Comparison of ENCODE assay signal across 15 cellular contexts in the genomic region with DNA sequence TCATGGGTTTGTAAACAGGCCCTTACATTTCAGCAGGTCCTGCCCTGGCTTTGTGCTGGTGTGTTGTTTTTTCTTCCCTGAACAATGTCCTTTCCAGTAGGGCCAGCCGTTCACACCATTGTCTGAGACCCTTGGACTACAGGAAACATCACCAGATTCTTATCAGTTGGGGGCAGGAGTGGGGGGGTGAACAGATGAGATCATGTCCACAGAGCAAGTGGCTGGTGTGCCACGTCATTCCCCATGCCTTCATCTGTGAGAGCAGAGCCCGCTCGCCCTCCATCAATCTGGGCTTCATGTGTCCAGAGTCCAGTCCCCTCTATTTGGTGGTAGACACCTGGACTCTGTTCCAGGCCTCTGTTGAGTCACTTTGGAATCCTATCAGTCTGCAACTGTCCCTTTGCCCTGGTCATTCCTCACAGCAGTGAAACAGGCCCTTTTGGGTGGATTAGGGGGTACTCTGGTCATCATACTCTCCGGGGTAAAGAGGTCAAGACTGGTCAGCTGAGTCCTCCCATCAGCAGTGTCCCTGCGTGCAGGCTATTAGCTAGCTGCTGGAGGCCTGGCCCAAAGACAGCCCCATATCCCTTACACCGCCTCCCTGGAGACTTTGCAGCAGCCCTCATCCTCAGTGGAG. TPM values are rescaled to one million over a fixed set of nuclear protein-coding genes. Genes with fewer than 3 reads are reported as not detected.
A peak's percentile ranks its signal among the peaks of the same experiment; 100 is the strongest.
DNase-seq lines count a peak whose midpoint lies in the region; ATAC-seq, FAIRE-seq and TF ChIP-seq lines count a peak whose summit lies in the region.
"Had no signal": no experiment of that assay in that cellular context is flagged by ENCODE, and none has a peak within 500 bp of the region (broad histone marks: within the 10 kb centered on the region; RNA-seq: fewer than 3 reads in every experiment).

No MANE protein-coding gene starts in this region.

- no peak overlapping the region for H3K4me2 ChIP-seq in mammary epithelial cell (ENCODE audit: insufficient read depth, low read depth, low read length)
- H3K4me2 ChIP-seq in Karpas-422 (ENCODE audit: low read depth, low read length, poor library complexity, severe bottlenecking): no peak overlapping the region

- dilution Hi-C loops in mammary epithelial cell (cut with HindIII; ENCODE audit: low sequenced_read_pairs): no loop called here

- BruUV-seq in mammary epithelial cell (replicated peaks; lab: Mats Ljungman, UMichigan): no TSS peak

- H3K36me3 ChIP-seq in mammary epithelial cell (ENCODE audit: insufficient read depth, low read length) (no peaks in the 10 kb centered on the region), Karpas-422 (ENCODE audit: insufficient read depth, low read length) (no peaks in the 10 kb centered on the region)

- no peaks in the 10 kb centered on the region for H3K9me2 ChIP-seq in Karpas-422 (replicated peaks; ENCODE audit: insufficient read depth, low read length)

- in situ Hi-C loops in mammary epithelial cell (cut with MboI; ENCODE audit: low sequenced_read_pairs in 2 of 2): no loop called here

- no peak for ATAC-seq in GM21423 (IDR thresholded peaks at IDR 0.05; ENCODE audit: unreplicated experiment)
- ATAC-seq: left lobe of liver had no signal

- H2AFZ ChIP-seq in mammary epithelial cell (ENCODE audit: low read depth, low read length) (no peak overlapping the region), Karpas-422 (ENCODE audit: low read length) (no peak overlapping the region)

- TF ChIP-seq CTCF in mammary epithelial cell (conservative IDR thresholded peaks at IDR 0.05 in 1 of 2, IDR thresholded peaks at IDR 0.05 in 1 of 2; ENCODE audit: extremely low read depth in 1 of 2, insufficient read depth in 1 of 2, low read depth in 1 of 2, low read length in 2 of 2): no peak

- DNase-seq in A172 (ENCODE audit: low spot score) (peak; percentile 18), RPMI7951 (ENCODE audit: low read depth) (peak; percentile 39), glomerular endothelial cell (ENCODE audit: extremely low read depth, low read depth, low spot score) (peak; percentile 96), mesenteric fat pad (ENCODE audit: low spot score) (peak; percentile 59), GM12892 (ENCODE audit: insufficient read length) (no peak), mammary epithelial cell (no peak), Karpas-422 (no peak)
- DNase-seq: activated naive CD4-positive, alpha-beta T cell treated with Interleukin-2 at 50 U/mL for 16 hours; COR-L47; NCI-H1694 treated with DMSO at 0.1 percent for 48 hours; NCI-H446; SHP77 had no signal

- H3K27me3 ChIP-seq in mammary epithelial cell (ENCODE audit: insufficient read depth, low read length): no peaks in the 10 kb centered on the region
- H3K27me3 ChIP-seq in Karpas-422 (ENCODE audit: low read length): no peaks in the 10 kb centered on the region; the same call in 1 of the 2 replicates

- intact Hi-C loops in mammary epithelial cell (cut with micrococcal nuclease): loop anchor here (5.0 kb wide), 1 partner anchor 642 kb away; no protein-coding TSS in a partner anchor

- H3K9ac ChIP-seq in mammary epithelial cell (ENCODE audit: insufficient read depth, low read length) (no peak overlapping the region), Karpas-422 (ENCODE audit: low read length) (no peak overlapping the region)

- H4K20me1 ChIP-seq in mammary epithelial cell (ENCODE audit: insufficient read depth, low read length): no peaks in the 10 kb centered on the region
- no peaks in the 10 kb centered on the region; the same call in 1 of the 2 replicates for H4K20me1 ChIP-seq in Karpas-422 (ENCODE audit: insufficient read depth, low read depth, low read length)

- no peak for TF ChIP-seq POLR2A in GM12892 (IDR thresholded peaks at IDR 0.05; ENCODE audit: low read depth, low read length)

- CTCF ChIA-PET in mammary epithelial cell (lab: Charles Lee; ENCODE audit: low non-redundant PET): no interaction called here

- no peaks in the 10 kb centered on the region for H3K9me3 ChIP-seq in mammary epithelial cell (replicated peaks; ENCODE audit: insufficient read depth, low read length)
- no peaks in the 10 kb centered on the region for H3K9me3 ChIP-seq in Karpas-422 (ENCODE audit: low read length)

- 90% methylated on average over 5 of the region's 7 CpGs for WGBS in mammary epithelial cell (ENCODE audit: low coverage, missing lambda C conversion rate)

- FAIRE-seq in GM12892 (lab: Jason Lieb, UNC): no peak
- FAIRE-seq: GM12878 had no signal

- H3K79me2 ChIP-seq in mammary epithelial cell (ENCODE audit: insufficient read depth, low read length) (no peaks in the 10 kb centered on the region), Karpas-422 (ENCODE audit: low read length) (no peaks in the 10 kb centered on the region)

- H3K4me3 ChIP-seq in mammary epithelial cell (replicated peaks in 1 of 3; ENCODE audit: insufficient read depth in 1 of 3, low read depth in 2 of 3, low read length in 3 of 3) (no peak overlapping the region), Karpas-422 (ENCODE audit: low read length) (no peak overlapping the region)
- H3K4me3 ChIP-seq: GM12878 had no signal

- H3K4me1 ChIP-seq in mammary epithelial cell (ENCODE audit: insufficient read depth, low read length): peaks cover 13% of the 10 kb centered on the region
- peaks cover 4% of the 10 kb centered on the region; the same call in 1 of the 2 replicates for H3K4me1 ChIP-seq in Karpas-422 (ENCODE audit: low read length)

- H3K27ac ChIP-seq in mammary epithelial cell (ENCODE audit: insufficient read depth, low read depth, low read length): no peak overlapping the region
- no peak overlapping the region for H3K27ac ChIP-seq in Karpas-422 (ENCODE audit: low read length)

RNA-seq across cellular contexts. Expression of a gene that starts 15.0 kb away (rescaled TPM):
- 0.05 and 0.07 TPM in 2 replicates for total RNA-seq in A172 (2014; rRNA removed; shearing (Covaris generic))
- 0.10 and 0.12 TPM in 2 replicates for total RNA-seq in RPMI7951 (2014; rRNA removed; shearing (Covaris generic))
- total RNA-seq in glomerular endothelial cell: 4.9 and 61.3 TPM in 2 replicates
- total RNA-seq in mesenteric fat pad: 144 TPM
- polyA plus RNA-seq in GM12892 (2012; ENCODE audit: missing spikeins): not detected
- total RNA-seq in mammary epithelial cell: under 1 TPM; 0.45 to 0.50 TPM
- 0.24 TPM for polyA plus RNA-seq in mammary epithelial cell
- polyA minus RNA-seq in mammary epithelial cell: not detected
- 0.11 TPM in 1 of 2 replicates, not detected in the other for total RNA-seq in Karpas-422 (2014; rRNA removed; shearing (Covaris generic); ENCODE audit: low replicate concordance)
- total RNA-seq: GM12878 had no signal

RNA-seq across cellular contexts. Expression of a gene that starts 19.4 kb away (rescaled TPM):
- 14.2 and 15.6 TPM in 2 replicates for total RNA-seq in A172 (2014; rRNA removed; shearing (Covaris generic))
- 5.4 and 10.8 TPM in 2 replicates for total RNA-seq in RPMI7951 (2014; rRNA removed; shearing (Covaris generic))
- total RNA-seq in glomerular endothelial cell: 3.4 and 4.0 TPM in 2 replicates
- 10.1 TPM for total RNA-seq in mesenteric fat pad
- 8.6 TPM for polyA plus RNA-seq in GM12892 (2012; ENCODE audit: missing spikeins)
- 10 to 100 TPM in 1 of 2 donors, 1 to 10 TPM in 1; 8.5 to 12.8 TPM for total RNA-seq in mammary epithelial cell
- polyA plus RNA-seq in mammary epithelial cell: 6.7 TPM
- 8.1 TPM for polyA minus RNA-seq in mammary epithelial cell
- 5.1 and 9.5 TPM in 2 replicates for total RNA-seq in Karpas-422 (2014; rRNA removed; shearing (Covaris generic); ENCODE audit: low replicate concordance)

RNA-seq across cellular contexts. Expression of a gene that starts 20.1 kb away (rescaled TPM):
- total RNA-seq in A172 (2014; rRNA removed; shearing (Covaris generic)): 84.6 and 122 TPM in 2 replicates
- 50.3 and 57.7 TPM in 2 replicates for total RNA-seq in RPMI7951 (2014; rRNA removed; shearing (Covaris generic))
- total RNA-seq in glomerular endothelial cell: 74.0 and 80.9 TPM in 2 replicates
- 66.6 TPM for total RNA-seq in mesenteric fat pad
- polyA plus RNA-seq in GM12892 (2012; ENCODE audit: missing spikeins): 51.3 TPM
- 100 to 1,000 TPM in 1 of 2 donors, 10 to 100 TPM in 1; 50.2 to 120 TPM for total RNA-seq in mammary epithelial cell
- polyA plus RNA-seq in mammary epithelial cell: 56.6 TPM
- polyA minus RNA-seq in mammary epithelial cell: 107 TPM
- 45.4 and 91.1 TPM in 2 replicates for total RNA-seq in Karpas-422 (2014; rRNA removed; shearing (Covaris generic); ENCODE audit: low replicate concordance)

RNA-seq across cellular contexts. Expression of a gene that starts 23.9 kb away (rescaled TPM):
- 16.5 and 36.6 TPM in 2 replicates for total RNA-seq in A172 (2014; rRNA removed; shearing (Covaris generic))
- total RNA-seq in RPMI7951 (2014; rRNA removed; shearing (Covaris generic)): not detected in 2 replicates
- total RNA-seq in glomerular endothelial cell (not detected in 2 replicates), mesenteric fat pad (not detected), mammary epithelial cell (under 1 TPM; 0.33 to 0.85 TPM)
- 1.7 TPM for polyA plus RNA-seq in GM12892 (2012; ENCODE audit: missing spikeins)
- 0.15 TPM for polyA plus RNA-seq in mammary epithelial cell
- not detected for polyA minus RNA-seq in mammary epithelial cell
- total RNA-seq in Karpas-422 (2014; rRNA removed; shearing (Covaris generic); ENCODE audit: low replicate concordance): 0.65 TPM in 1 of 2 replicates, not detected in the other

RNA-seq across cellular contexts. Expression of a gene that starts 25.5 kb away (rescaled TPM):
- 25.7 and 46.1 TPM in 2 replicates for total RNA-seq in A172 (2014; rRNA removed; shearing (Covaris generic))
- total RNA-seq in RPMI7951 (2014; rRNA removed; shearing (Covaris generic)): 20.9 and 21.4 TPM in 2 replicates
- total RNA-seq in glomerular endothelial cell (90.7 and 113 TPM in 2 replicates), mesenteric fat pad (71.6 TPM), mammary epithelial cell (100 to 1,000 TPM in 1 of 2 donors, 10 to 100 TPM in 1; 79.7 to 123 TPM)
- polyA plus RNA-seq in GM12892 (2012; ENCODE audit: missing spikeins): 19.2 TPM
- 43.9 TPM for polyA plus RNA-seq in mammary epithelial cell
- polyA minus RNA-seq in mammary epithelial cell: 103 TPM
- 44.2 and 70.1 TPM in 2 replicates for total RNA-seq in Karpas-422 (2014; rRNA removed; shearing (Covaris generic); ENCODE audit: low replicate concordance)

Comparison
In these comparisons a context has a peak if more than half of its experiments do, and no peak if none do; other contexts are left out.
1. DNase-seq: peak in A172 (single experiment), RPMI7951 (single experiment), glomerular endothelial cell (single experiment) and mesenteric fat pad (single experiment); none in GM12892 (single experiment), mammary epithelial cell (single experiment) and Karpas-422 (single experiment).